ENCODE assay signal across 1 cellular context in the genomic region with DNA sequence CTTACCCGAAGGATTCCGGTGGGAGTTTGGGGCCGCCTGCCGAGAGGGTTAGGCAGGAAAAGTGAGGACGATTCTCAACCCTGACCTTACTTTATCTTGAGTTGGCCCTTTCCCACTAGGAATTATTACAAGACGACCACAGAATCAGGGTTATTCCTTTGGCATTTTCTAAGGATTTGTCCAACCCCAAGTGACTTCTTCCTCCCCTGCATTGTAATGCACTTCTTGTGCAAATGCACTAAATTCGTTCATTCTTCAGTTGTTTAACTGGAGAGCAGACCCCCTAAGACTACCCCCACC.
TF ChIP-seq lines count a peak whose summit lies in the region.

No MANE protein-coding gene starts in this region.

TF ChIP-seq in HEK293, 187 proteins besides CTCF, POLR2A, EP300 and RAD21 (continued from another document):
- TF ChIP-seq, protein P1, sequence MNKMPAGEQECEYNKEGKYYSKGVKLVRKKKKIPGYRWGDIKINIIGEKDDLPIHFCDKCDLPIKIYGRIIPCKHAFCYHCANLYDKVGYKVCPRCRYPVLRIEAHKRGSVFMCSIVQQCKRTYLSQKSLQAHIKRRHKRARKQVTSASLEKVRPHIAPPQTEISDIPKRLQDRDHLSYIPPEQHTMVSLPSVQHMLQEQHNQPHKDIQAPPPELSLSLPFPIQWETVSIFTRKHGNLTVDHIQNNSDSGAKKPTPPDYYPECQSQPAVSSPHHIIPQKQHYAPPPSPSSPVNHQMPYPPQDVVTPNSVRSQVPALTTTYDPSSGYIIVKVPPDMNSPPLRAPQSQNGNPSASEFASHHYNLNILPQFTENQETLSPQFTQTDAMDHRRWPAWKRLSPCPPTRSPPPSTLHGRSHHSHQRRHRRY (tag by site-specific recombination; IDR thresholded peaks at IDR 0.05) = no peak
- TF ChIP-seq HOXA7 (CRISPR knock-in tag; IDR thresholded peaks at IDR 0.05; ENCODE audit: borderline replicate concordance) = no peak
- TF ChIP-seq, protein P2, sequence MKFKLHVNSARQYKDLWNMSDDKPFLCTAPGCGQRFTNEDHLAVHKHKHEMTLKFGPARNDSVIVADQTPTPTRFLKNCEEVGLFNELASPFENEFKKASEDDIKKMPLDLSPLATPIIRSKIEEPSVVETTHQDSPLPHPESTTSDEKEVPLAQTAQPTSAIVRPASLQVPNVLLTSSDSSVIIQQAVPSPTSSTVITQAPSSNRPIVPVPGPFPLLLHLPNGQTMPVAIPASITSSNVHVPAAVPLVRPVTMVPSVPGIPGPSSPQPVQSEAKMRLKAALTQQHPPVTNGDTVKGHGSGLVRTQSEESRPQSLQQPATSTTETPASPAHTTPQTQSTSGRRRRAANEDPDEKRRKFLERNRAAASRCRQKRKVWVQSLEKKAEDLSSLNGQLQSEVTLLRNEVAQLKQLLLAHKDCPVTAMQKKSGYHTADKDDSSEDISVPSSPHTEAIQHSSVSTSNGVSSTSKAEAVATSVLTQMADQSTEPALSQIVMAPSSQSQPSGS (tag by site-specific recombination; IDR thresholded peaks at IDR 0.05; ENCODE audit: low read depth) = no peak
